11 cellular contexts compared by ENCODE assay signal in genomic region chr3:30626443-30627181, GRCh38. TPM values are rescaled to one million over a fixed set of nuclear protein-coding genes. Genes with fewer than 3 reads are reported as not detected.
DNase-seq lines count a peak whose midpoint lies in the region; ATAC-seq and TF ChIP-seq lines count a peak whose summit lies in the region.
"Had no signal": no experiment of that assay in that cellular context is flagged by ENCODE, and none has a peak within 500 bp of the region (broad histone marks: within the 10 kb centered on the region; RNA-seq: fewer than 3 reads in every experiment).

No MANE protein-coding gene starts in this region.

- intact Hi-C loops in activated B cell treated with CpG ODN at 0.5 μM for 24 hours (cut with micrococcal nuclease), result loop anchor here (5.0 to 10.0 kb wide), 3 partner anchors 429 to 584 kb away; no protein-coding TSS in a partner anchor

- TF ChIP-seq CTCF in activated B cell treated with CpG ODN at 0.5 μM for 24 hours (IDR thresholded peaks at IDR 0.05) (no peak), gastroesophageal sphincter (IDR thresholded peaks at IDR 0.05) (no peak)

- DNase-seq in DMS 273 (lab: John Stamatoyannopoulos, UW; ENCODE audit: unreplicated experiment), result peak; percentile 1
- no peak for DNase-seq in DMS 273 treated with DMSO at 0.1 percent for 48 hours (lab: John Stamatoyannopoulos, UW)
- DNase-seq in activated B cell treated with CpG ODN at 0.5 μM for 24 hours, result no peak
- no peak for DNase-seq in D341Med (ENCODE audit: low spot score)
- no peak for DNase-seq in NCI-H2029 treated with DMSO at 0.1 percent for 48 hours (lab: John Stamatoyannopoulos, UW)
- DNase-seq: NCI-H524 treated with DMSO at 0.1 percent for 48 hours, pancreas had no signal

- CTCF ChIA-PET in activated B cell treated with CpG ODN at 0.5 μM for 24 hours (lab: Charles Lee), result no interaction called here

- TF ChIP-seq EP300 in gastroesophageal sphincter (IDR thresholded peaks at IDR 0.05), result no peak

- H3K36me3 Mint-ChIP-seq in activated B cell treated with CpG ODN at 0.5 μM for 24 hours (ENCODE audit: low read depth), result peaks cover 70% of the 10 kb centered on the region
- peaks cover 37% of the 10 kb centered on the region for H3K36me3 Mint-ChIP-seq in stimulated activated memory B cell treated with anti-CD40 and anti-IgM and Interleukin-4, amounts not matched to agents 10 μg/mL and 1 μg/mL and 100 μg/mL, for 72 hours

- no peak overlapping the region for H3K4me3 ChIP-seq in gastroesophageal sphincter
- H3K4me3 ChIP-seq: pancreas had no signal

- peak overlapping the region; percentile 13 for H3K4me3 Mint-ChIP-seq in activated B cell treated with CpG ODN at 0.5 μM for 24 hours
- no peak overlapping the region for H3K4me3 Mint-ChIP-seq in stimulated activated memory B cell treated with anti-CD40 and anti-IgM and Interleukin-4, amounts not matched to agents 10 μg/mL and 1 μg/mL and 100 μg/mL, for 72 hours

- no peak for TF ChIP-seq POLR2A in gastroesophageal sphincter (IDR thresholded peaks at IDR 0.05)

- H3K27ac ChIP-seq in gastroesophageal sphincter, result peak overlapping the region; percentile 63 to 78 (median 70)
- H3K27ac ChIP-seq: 22Rv1 had no signal

- no peaks in the 10 kb centered on the region for H3K27me3 Mint-ChIP-seq in activated B cell treated with CpG ODN at 0.5 μM for 24 hours
- H3K27me3 Mint-ChIP-seq in stimulated activated memory B cell treated with anti-CD40 and anti-IgM and Interleukin-4, amounts not matched to agents 10 μg/mL and 1 μg/mL and 100 μg/mL, for 72 hours, result no peaks in the 10 kb centered on the region

- peaks cover 0 to 26% of the 10 kb centered on the region in 2 donors for H3K36me3 ChIP-seq in gastroesophageal sphincter
- H3K36me3 ChIP-seq: pancreas had no signal

- peaks cover 94% of the 10 kb centered on the region for H3K4me1 Mint-ChIP-seq in activated B cell treated with CpG ODN at 0.5 μM for 24 hours
- peaks cover 92% of the 10 kb centered on the region for H3K4me1 Mint-ChIP-seq in stimulated activated memory B cell treated with anti-CD40 and anti-IgM and Interleukin-4, amounts not matched to agents 10 μg/mL and 1 μg/mL and 100 μg/mL, for 72 hours

- no peak for ATAC-seq in activated B cell treated with CpG ODN at 0.5 μM for 24 hours (ENCODE audit: low read depth)
- no peak for ATAC-seq in gastroesophageal sphincter
- ATAC-seq in stimulated activated memory B cell treated with anti-CD40 and anti-IgM and Interleukin-4, amounts not matched to agents 10 μg/mL and 1 μg/mL and 100 μg/mL, for 72 hours, result no peak
- ATAC-seq in GM18861 (IDR thresholded peaks at IDR 0.05; ENCODE audit: unreplicated experiment), result no peak

- H3K27ac Mint-ChIP-seq in activated B cell treated with CpG ODN at 0.5 μM for 24 hours, result peak overlapping the region; percentile 91
- peak overlapping the region; percentile 98 for H3K27ac Mint-ChIP-seq in stimulated activated memory B cell treated with anti-CD40 and anti-IgM and Interleukin-4, amounts not matched to agents 10 μg/mL and 1 μg/mL and 100 μg/mL, for 72 hours

- no peaks in the 10 kb centered on the region for H3K9me3 ChIP-seq in gastroesophageal sphincter
- H3K9me3 ChIP-seq: pancreas had no signal

- H3K27me3 ChIP-seq in gastroesophageal sphincter, result no peaks in the 10 kb centered on the region
- H3K27me3 ChIP-seq: pancreas had no signal

- H3K4me1 ChIP-seq in gastroesophageal sphincter, result peaks cover 34 to 100% (median 53%) of the 10 kb centered on the region in 3 donors

- 63 to 81% methylated on average over 3 to 4 of the region's 5 CpGs for WGBS in gastroesophageal sphincter (ENCODE audit: low coverage in 1 of 2), 2 donors

- POLR2A ChIA-PET in activated B cell treated with CpG ODN at 0.5 μM for 24 hours (lab: Charles Lee), result interaction anchor here (3.7 kb wide), 1 partner anchor 19 kb away, joined by 35 read pairs; the partner anchor contains the start of gene TGFBR2

- H3K9me3 Mint-ChIP-seq in activated B cell treated with CpG ODN at 0.5 μM for 24 hours, result no peaks in the 10 kb centered on the region
- no peaks in the 10 kb centered on the region for H3K9me3 Mint-ChIP-seq in stimulated activated memory B cell treated with anti-CD40 and anti-IgM and Interleukin-4, amounts not matched to agents 10 μg/mL and 1 μg/mL and 100 μg/mL, for 72 hours

RNA-seq across cellular contexts. Expression of gene TGFBR2, which starts 20.2 kb away (rescaled TPM):
- 99.1 and 104 TPM in 2 replicates for total RNA-seq in activated B cell treated with CpG ODN at 0.5 μM for 24 hours
- 100 to 1,000 TPM; 174 to 297 (median 231) TPM for total RNA-seq in gastroesophageal sphincter
